ENCODE assay signal across 13 cellular contexts in the genomic region with DNA sequence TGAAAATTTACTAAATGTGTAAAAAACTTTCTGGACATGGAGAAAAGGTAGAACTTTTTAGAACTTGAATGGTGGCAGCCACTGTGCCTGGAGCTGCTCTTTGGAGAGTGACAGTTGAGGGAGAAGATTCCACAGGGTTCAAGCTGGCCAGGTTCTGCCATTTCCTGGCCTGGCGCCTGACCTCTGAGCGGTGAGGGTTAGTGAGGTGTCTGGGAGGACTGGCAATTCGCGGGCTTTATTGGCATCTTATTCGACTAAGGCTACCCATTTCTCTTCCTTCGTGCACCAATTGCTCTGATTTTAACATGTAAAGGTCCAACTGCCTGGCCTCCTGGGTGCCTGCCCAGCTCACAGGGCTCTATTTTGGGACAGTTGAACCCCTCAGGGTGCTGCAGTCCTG. TPM values are rescaled to one million over a fixed set of nuclear protein-coding genes. Genes with fewer than 3 reads are reported as not detected.
DNase-seq lines count a peak whose midpoint lies in the region; ATAC-seq, FAIRE-seq and TF ChIP-seq lines count a peak whose summit lies in the region.
"Had no signal": no experiment of that assay in that cellular context is flagged by ENCODE, and none has a peak within 500 bp of the region (broad histone marks: within the 10 kb centered on the region; RNA-seq: fewer than 3 reads in every experiment).

No MANE protein-coding gene starts in this region.

- H2BK20ac ChIP-seq in H1 (ENCODE audit: low read length) = no peak overlapping the region

- TF ChIP-seq EP300 in H1 (IDR thresholded peaks at IDR 0.05; ENCODE audit: borderline replicate concordance in 1 of 2, low read depth in 2 of 2, low read length in 2 of 2) = no peak

- H3K4me2 ChIP-seq in H1 (ENCODE audit: insufficient read depth in 1 of 2, low read depth in 2 of 2, low read length in 2 of 2) = peak overlapping the region; percentile 50 to 59

- POLR2A ChIA-PET in H1 (lab: Charles Lee; ENCODE audit: partially characterized antibody) = interaction anchor here (1.4 to 15.6 kb wide), 5 partner anchors 25 to 167 kb away, joined by 3 to 287 read pairs (median 12); no protein-coding TSS in a partner anchor

- H2BK15ac ChIP-seq in H1 (ENCODE audit: low read length) = no peak overlapping the region

- CTCF ChIA-PET in H1 (lab: Charles Lee; ENCODE audit: partially characterized antibody) = interaction anchor here (1.2 to 21.7 kb wide), 3 partner anchors 8 to 83 kb away, joined by 3 to 514 read pairs (median 3); no protein-coding TSS in a partner anchor

- H3K14ac ChIP-seq in H1 (ENCODE audit: insufficient read length) = no peak overlapping the region

- no peak overlapping the region for H3K23ac ChIP-seq in H1 (ENCODE audit: insufficient read length)

- H4K5ac ChIP-seq in H1 (ENCODE audit: insufficient read length, low read depth, low read length) = no peak overlapping the region

- H3K4ac ChIP-seq in H1 (replicated peaks; ENCODE audit: insufficient read length, low read depth, low read length) = no peak overlapping the region

- H2AFZ ChIP-seq in H1 (ENCODE audit: low read length) = no peak overlapping the region

- H2AK5ac ChIP-seq in H1 (ENCODE audit: low read depth, low read length) = no peak overlapping the region

- peaks cover 2% of the 10 kb centered on the region; the same call in 1 of the 2 replicates for H3K79me1 ChIP-seq in H1 (ENCODE audit: low read depth, low read length)

- H2BK5ac ChIP-seq in H1 (ENCODE audit: low read depth, low read length) = 0 out of 2 replicates have a peak overlapping the region, but pooled peaks have one; percentile 24

- H3K9ac ChIP-seq in H1 (replicated peaks in 1 of 4; ENCODE audit: extremely low read depth in 1 of 4, low read depth in 3 of 4, low read length in 3 of 4) (no peak overlapping the region; a peak in 1 of 7 replicates), muscle layer of colon (ENCODE audit: low read length) (peak overlapping the region; percentile 17)

- 0 out of 2 replicates have a peak overlapping the region, but pooled peaks have one; percentile 9 for H2BK12ac ChIP-seq in H1 (ENCODE audit: low read depth, low read length)

- no peak for ATAC-seq in heart left ventricle
- ATAC-seq: activated CD8-positive, alpha-beta memory T cell treated with anti-CD3 and anti-CD28 coated beads, Interleukin-2, amount 10 ng/mL, durations not matched to agents 7 days and 5 days; effector memory CD8-positive, alpha-beta T cell had no signal

- WGBS in heart left ventricle, 4 donors = 58 to 62% (median 60%) methylated on average over 6 of the region's 6 CpGs
- 81% methylated on average over 6 of the region's 6 CpGs; no CpG with 5 or more reads in 1 of the 2 experiments for WGBS in H1 (ENCODE audit: extremely low coverage in 1 of 2, insufficient coverage in 1 of 2, insufficient read length in 1 of 2, insufficient replicate concordance in 2 of 2, low coverage in 1 of 2, low lambda C conversion rate in 2 of 2, missing lambda C conversion rate in 1 of 2), 2 experiments
- WGBS in urinary bladder = 61% methylated on average over 6 of the region's 6 CpGs

- peaks cover 12% of the 10 kb centered on the region for H3K23me2 ChIP-seq in H1 (ENCODE audit: low read depth, low read length)

- H3K9me3 ChIP-seq in heart left ventricle = no peaks in the 10 kb centered on the region
- no peaks in the 10 kb centered on the region for H3K9me3 ChIP-seq in H1 (ENCODE audit: insufficient read depth in 2 of 2, low read depth in 1 of 2, low read length in 1 of 2)
- no peaks in the 10 kb centered on the region for H3K9me3 ChIP-seq in muscle layer of colon (ENCODE audit: low read length)

- H2BK120ac ChIP-seq in H1 (replicated peaks; ENCODE audit: low read depth, low read length) = no peak overlapping the region

- H3K27ac ChIP-seq in heart left ventricle (peak overlapping the region in 5 of 12 donors; percentile 6 to 86 (median 81)), H1 (ENCODE audit: low read depth, low read length) (no peak overlapping the region), muscle layer of colon (ENCODE audit: low read depth, low read length) (no peak overlapping the region), urinary bladder (ENCODE audit: low read depth) (no peak overlapping the region)

- H3K4me1 ChIP-seq in heart left ventricle (peaks cover 3 to 86% (median 47%) of the 10 kb centered on the region in 12 donors), H1 (replicated peaks in 1 of 4; ENCODE audit: control insufficient read depth in 3 of 4, insufficient read depth in 4 of 4, low read length in 3 of 4) (peaks cover 22 to 63% (median 48%) of the 10 kb centered on the region in 4 experiments), muscle layer of colon (ENCODE audit: insufficient read depth, low read length) (peaks cover 52% of the 10 kb centered on the region), urinary bladder (ENCODE audit: insufficient read depth) (no peaks in the 10 kb centered on the region)

- DNase-seq in heart left ventricle = no peak
- DNase-seq in cardiac septum (ENCODE audit: low spot score) = no peak
- DNase-seq in H1 (ENCODE audit: low read depth in 1 of 2, low spot score in 2 of 2) = no peak
- no peak for DNase-seq in midbrain (lab: John Stamatoyannopoulos, UW)
- DNase-seq in SIG-M5 (lab: John Stamatoyannopoulos, UW) = no peak
- no peak for DNase-seq in effector CD8-positive, alpha-beta T cell (lab: John Stamatoyannopoulos, UW)
- DNase-seq: activated CD8-positive, alpha-beta memory T cell treated with anti-CD3 and anti-CD28 coated beads, Interleukin-2, amount 10 ng/mL, durations not matched to agents 7 days and 5 days; DMS53; effector memory CD8-positive, alpha-beta T cell; stimulated activated naive CD4-positive, alpha-beta T cell had no signal

- intact Hi-C loops in heart left ventricle (cut with DNase I) = loop anchor here in 1 of 10 donors (10.0 kb wide), 1 partner anchor 480 kb away; no protein-coding TSS in a partner anchor
- intact Hi-C loops in cardiac septum (cut with DNase I) = no loop called here

- TF ChIP-seq RAD21 in H1 (IDR thresholded peaks at IDR 0.05 in 1 of 2, conservative IDR thresholded peaks at IDR 0.05 in 1 of 2; ENCODE audit: low read depth in 2 of 2, low read length in 2 of 2) = no peak

- peaks cover 0 to 8% of the 10 kb centered on the region in 2 experiments; a peak in 2 of 4 replicates for H3K79me2 ChIP-seq in H1 (ENCODE audit: control insufficient read depth in 1 of 2, insufficient read depth in 2 of 2, low read length in 2 of 2)

- no peak overlapping the region for H4K91ac ChIP-seq in H1 (replicated peaks; ENCODE audit: insufficient read length, low read length)

- no peak overlapping the region for H4K8ac ChIP-seq in H1 (ENCODE audit: extremely low read depth, insufficient read depth, low read length)

- FAIRE-seq in H1 (lab: Jason Lieb, UNC) = no peak
- FAIRE-seq: A204.1 had no signal

- no peak for TF ChIP-seq POLR2A in heart left ventricle (IDR thresholded peaks at IDR 0.05)
- TF ChIP-seq POLR2A in H1 (IDR thresholded peaks at IDR 0.05; ENCODE audit: control extremely low read depth in 1 of 2, low read depth in 2 of 2, low read length in 2 of 2) = no peak

- TF ChIP-seq CTCF in heart left ventricle (IDR thresholded peaks at IDR 0.05) = no peak
- TF ChIP-seq CTCF in H1 (IDR thresholded peaks at IDR 0.05; ENCODE audit: control extremely low read depth in 1 of 3, insufficient read depth in 1 of 3, low read depth in 1 of 3, low read length in 3 of 3) = no peak

- H3K18ac ChIP-seq in H1 (ENCODE audit: extremely low read depth, low read length) = no peak overlapping the region

- H3K56ac ChIP-seq in H1 (replicated peaks; ENCODE audit: insufficient read length, low read depth, low read length) = no peak overlapping the region

- peaks cover 2 to 4% of the 10 kb centered on the region in 2 experiments for H4K20me1 ChIP-seq in H1 (replicated peaks in 1 of 2; ENCODE audit: control insufficient read depth in 1 of 2, insufficient read depth in 2 of 2, low read length in 2 of 2)

- H3K4me3 ChIP-seq in heart left ventricle (peak overlapping the region in 11 of 12 donors; percentile 11 to 78 (median 61)), H1 (ENCODE audit: extremely low read depth in 1 of 4, insufficient read depth in 2 of 4, low read depth in 3 of 4, low read length in 4 of 4) (peak overlapping the region in 2 of 4 experiments; percentile 3 to 33; a peak in 2 of 8 replicates), muscle layer of colon (ENCODE audit: low read depth in 1 of 2, low read length in 2 of 2) (peak overlapping the region in 1 of 2 donors; percentile 90), urinary bladder (ENCODE audit: low read depth, low read length) (peak overlapping the region; percentile 49)

- peaks cover 0 to 14% (median 0%) of the 10 kb centered on the region in 9 donors for H3K36me3 ChIP-seq in heart left ventricle
- H3K36me3 ChIP-seq in H1 (ENCODE audit: control insufficient read depth in 2 of 4, insufficient read depth in 4 of 4, low read length in 3 of 4) = peaks cover 0 to 25% (median 0%) of the 10 kb centered on the region in 4 experiments; a peak in 1 of 8 replicates
- no peaks in the 10 kb centered on the region for H3K36me3 ChIP-seq in muscle layer of colon (ENCODE audit: insufficient read depth, low read length)
- H3K36me3 ChIP-seq in urinary bladder (ENCODE audit: insufficient read depth) = no peaks in the 10 kb centered on the region

- H3K27me3 ChIP-seq in heart left ventricle = no peaks in the 10 kb centered on the region
- peaks cover 0 to 16% (median 13%) of the 10 kb centered on the region in 4 experiments; a peak in 6 of 7 replicates for H3K27me3 ChIP-seq in H1 (replicated peaks in 1 of 4; ENCODE audit: control insufficient read depth in 3 of 4, extremely low read depth in 1 of 4, insufficient read depth in 3 of 4, low read length in 3 of 4)
- no peaks in the 10 kb centered on the region for H3K27me3 ChIP-seq in muscle layer of colon (ENCODE audit: control insufficient read depth in 1 of 2, insufficient read depth in 2 of 2, low read length in 2 of 2)

RNA-seq across cellular contexts. Expression of a gene that starts 2.4 kb away (rescaled TPM):
- total RNA-seq in heart left ventricle (1 to 10 TPM in 6 of 9 donors, under 1 TPM in 3; 0.37 to 6.7 (median 1.6) TPM), cardiac septum (4.3 TPM), urinary bladder (0.69 TPM)
- polyA plus RNA-seq in heart left ventricle (1 to 10 TPM in 1 of 2 donors, under 1 TPM in 1; 0.95 to 3.1 TPM), H1 (2011; rRNA removed) (8.0 and 10.6 TPM in 2 replicates), urinary bladder (20.9 TPM)
- total RNA-seq in H1 (2021; fragmentation: NEBNext Ultra II Directional; extraction: Animal tissue kit (Norgen Biotek cat#: 25700)) = 6.5 and 7.7 TPM in 2 replicates
- polyA plus RNA-seq in H1 (2011; cell fraction: cytosol; rRNA removed) = 2.0 TPM
- 6.6 TPM for polyA plus RNA-seq in H1 (2011; cell fraction: nucleus; rRNA removed)
- 6.9 to 10.2 TPM (median 8.7 TPM) in 4 replicates for polyA plus RNA-seq in H1 (2012, experiment 1 of 2)
- 10.4 TPM for polyA plus RNA-seq in H1 (2012, experiment 2 of 2)
- 6.9 TPM for polyA plus RNA-seq in H1 (2013, experiment 1 of 2)
- 7.0 TPM for polyA plus RNA-seq in H1 (2013, experiment 2 of 2)
- 1.3 and 2.7 TPM in 2 replicates for polyA minus RNA-seq in H1 (2011; rRNA and poly(A)+ RNA removed)
- polyA minus RNA-seq in H1 (2011; cell fraction: cytosol; rRNA and poly(A)+ RNA removed) = 2.4 TPM
- polyA minus RNA-seq in H1 (2011; cell fraction: nucleus; rRNA and poly(A)+ RNA removed) = 7.8 TPM

RNA-seq across cellular contexts. Expression of a gene that starts 49.0 kb away (rescaled TPM):
- total RNA-seq in heart left ventricle = 100 to 1,000 TPM in 2 of 9 donors, 10 to 100 TPM in 7; 42.1 to 128 (median 52.4) TPM
- 10 to 100 TPM; 36.5 to 48.5 TPM for polyA plus RNA-seq in heart left ventricle
- 45.8 TPM for total RNA-seq in cardiac septum
- 81.7 and 82.0 TPM in 2 replicates for total RNA-seq in H1 (2021; fragmentation: NEBNext Ultra II Directional; extraction: Animal tissue kit (Norgen Biotek cat#: 25700))
- polyA plus RNA-seq in H1 (2011; rRNA removed) = 89.9 and 158 TPM in 2 replicates
- polyA plus RNA-seq in H1 (2011; cell fraction: cytosol; rRNA removed) = 160 TPM
- 99.9 TPM for polyA plus RNA-seq in H1 (2011; cell fraction: nucleus; rRNA removed)
- polyA plus RNA-seq in H1 (2012, experiment 1 of 2) = 66.8 to 91.7 TPM (median 75.1 TPM) in 4 replicates
- 39.6 TPM for polyA plus RNA-seq in H1 (2012, experiment 2 of 2)
- 51.2 TPM for polyA plus RNA-seq in H1 (2013, experiment 1 of 2)
- polyA plus RNA-seq in H1 (2013, experiment 2 of 2) = 51.8 TPM
- 62.2 and 63.1 TPM in 2 replicates for polyA minus RNA-seq in H1 (2011; rRNA and poly(A)+ RNA removed)
- polyA minus RNA-seq in H1 (2011; cell fraction: cytosol; rRNA and poly(A)+ RNA removed) = 69.6 TPM
- 40.6 TPM for polyA minus RNA-seq in H1 (2011; cell fraction: nucleus; rRNA and poly(A)+ RNA removed)
- 48.2 TPM for total RNA-seq in urinary bladder
- polyA plus RNA-seq in urinary bladder = 52.2 TPM
